ENCODE assay signal across 1 cellular context in the genomic region with DNA sequence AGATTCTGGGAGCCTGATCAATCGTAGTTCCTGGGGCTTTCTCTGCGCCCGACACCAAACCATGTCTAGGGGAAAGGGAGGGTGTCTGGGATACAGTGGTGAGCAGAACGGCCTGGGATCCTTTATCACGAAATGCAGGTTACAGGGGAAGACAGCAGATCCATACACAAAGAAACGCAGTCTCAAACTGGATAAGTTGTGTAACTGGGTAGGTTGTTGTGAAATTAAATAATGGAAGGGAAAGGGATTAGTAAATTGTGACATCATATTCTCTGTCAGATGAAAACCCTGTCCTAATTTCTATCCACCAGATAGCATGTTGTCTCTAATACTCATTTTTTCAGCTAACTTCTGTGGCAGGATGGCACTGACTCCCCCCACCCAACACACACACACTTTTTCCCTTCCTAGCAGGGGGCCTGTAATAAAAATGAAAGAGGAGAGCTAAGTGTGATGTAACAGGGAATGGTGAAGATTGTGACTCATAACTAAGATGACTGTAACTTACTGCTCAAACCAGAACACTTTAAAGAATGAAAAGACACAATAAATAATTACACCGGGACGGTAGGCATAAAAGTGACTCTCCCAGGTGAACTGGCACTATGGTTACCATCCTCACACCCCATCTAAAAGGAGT.
TF ChIP-seq lines count a peak whose summit lies in the region.

No MANE protein-coding gene starts in this region.

TF ChIP-seq in HEK293, 187 proteins besides CTCF, POLR2A, EP300 and RAD21 (continued from another document and continues in another):
- TF ChIP-seq, protein P1, sequence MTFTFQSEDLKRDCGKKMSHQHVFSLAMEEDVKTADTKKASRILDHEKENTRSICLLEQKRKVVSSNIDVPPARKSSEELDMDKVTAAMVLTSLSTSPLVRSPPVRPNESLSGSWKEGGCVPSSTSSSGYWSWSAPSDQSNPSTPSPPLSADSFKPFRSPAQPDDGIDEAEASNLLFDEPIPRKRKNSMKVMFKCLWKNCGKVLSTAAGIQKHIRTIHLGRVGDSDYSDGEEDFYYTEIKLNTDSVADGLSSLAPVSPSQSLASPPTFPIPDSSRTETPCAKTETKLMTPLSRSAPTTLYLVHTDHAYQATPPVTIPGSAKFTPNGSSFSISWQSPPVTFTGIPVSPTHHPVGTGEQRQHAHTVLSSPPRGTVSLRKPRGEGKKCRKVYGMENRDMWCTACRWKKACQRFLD (tag by site-specific recombination; IDR thresholded peaks at IDR 0.05): no peak
- peak; percentile 84 for TF ChIP-seq ZBTB21 (tag by site-specific recombination; IDR thresholded peaks at IDR 0.05)
- peak; percentile 66; the same call in 1 of the 2 replicates for TF ChIP-seq ZNF600 (tag by site-specific recombination; IDR thresholded peaks at IDR 0.05)
- 0 out of 2 replicates have a peak, but pooled peaks have one; percentile 3 for TF ChIP-seq SP2 (tag by site-specific recombination; IDR thresholded peaks at IDR 0.05)
- peak; percentile 3 for TF ChIP-seq ZNF335 (tag by site-specific recombination; conservative IDR thresholded peaks at IDR 0.05)
- TF ChIP-seq, protein P2, sequence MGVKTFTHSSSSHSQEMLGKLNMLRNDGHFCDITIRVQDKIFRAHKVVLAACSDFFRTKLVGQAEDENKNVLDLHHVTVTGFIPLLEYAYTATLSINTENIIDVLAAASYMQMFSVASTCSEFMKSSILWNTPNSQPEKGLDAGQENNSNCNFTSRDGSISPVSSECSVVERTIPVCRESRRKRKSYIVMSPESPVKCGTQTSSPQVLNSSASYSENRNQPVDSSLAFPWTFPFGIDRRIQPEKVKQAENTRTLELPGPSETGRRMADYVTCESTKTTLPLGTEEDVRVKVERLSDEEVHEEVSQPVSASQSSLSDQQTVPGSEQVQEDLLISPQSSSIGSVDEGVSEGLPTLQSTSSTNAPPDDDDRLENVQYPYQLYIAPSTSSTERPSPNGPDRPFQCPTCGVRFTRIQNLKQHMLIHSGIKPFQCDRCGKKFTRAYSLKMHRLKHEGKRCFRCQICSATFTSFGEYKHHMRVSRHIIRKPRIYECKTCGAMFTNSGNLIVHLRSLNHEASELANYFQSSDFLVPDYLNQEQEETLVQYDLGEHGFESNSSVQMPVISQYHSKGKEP (tag by site-specific recombination; IDR thresholded peaks at IDR 0.05): peak; percentile 29; the same call in 1 of the 2 replicates
- no peak for TF ChIP-seq ZNF792 (tag by site-specific recombination; IDR thresholded peaks at IDR 0.05)
- TF ChIP-seq, protein P3, sequence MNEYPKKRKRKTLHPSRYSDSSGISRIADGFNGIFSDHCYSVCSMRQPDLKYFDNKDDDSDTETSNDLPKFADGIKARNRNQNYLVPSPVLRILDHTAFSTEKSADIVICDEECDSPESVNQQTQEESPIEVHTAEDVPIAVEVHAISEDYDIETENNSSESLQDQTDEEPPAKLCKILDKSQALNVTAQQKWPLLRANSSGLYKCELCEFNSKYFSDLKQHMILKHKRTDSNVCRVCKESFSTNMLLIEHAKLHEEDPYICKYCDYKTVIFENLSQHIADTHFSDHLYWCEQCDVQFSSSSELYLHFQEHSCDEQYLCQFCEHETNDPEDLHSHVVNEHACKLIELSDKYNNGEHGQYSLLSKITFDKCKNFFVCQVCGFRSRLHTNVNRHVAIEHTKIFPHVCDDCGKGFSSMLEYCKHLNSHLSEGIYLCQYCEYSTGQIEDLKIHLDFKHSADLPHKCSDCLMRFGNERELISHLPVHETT (tag by site-specific recombination; IDR thresholded peaks at IDR 0.05): peak; percentile 43; the same call in 1 of the 2 replicates
- TF ChIP-seq ZNF776 (tag by site-specific recombination; IDR thresholded peaks at IDR 0.05; ENCODE audit: borderline replicate concordance): no peak
- 0 out of 2 replicates have a peak, but pooled peaks have one; percentile 9 for TF ChIP-seq ZBTB8A (tag by site-specific recombination; IDR thresholded peaks at IDR 0.05)
- peak; percentile 38; the same call in 1 of the 2 replicates for TF ChIP-seq KLF8 (tag by site-specific recombination; IDR thresholded peaks at IDR 0.05)
- 0 out of 2 replicates have a peak, but pooled peaks have one; percentile 49 for TF ChIP-seq ZSCAN30 (tag by site-specific recombination; IDR thresholded peaks at IDR 0.05)
- no peak for TF ChIP-seq GLI4 (tag by site-specific recombination; IDR thresholded peaks at IDR 0.05)
- peak; percentile 57 for TF ChIP-seq BCL11A (tag by site-specific recombination; IDR thresholded peaks at IDR 0.05; ENCODE audit: low read depth)
- TF ChIP-seq, protein P4, sequence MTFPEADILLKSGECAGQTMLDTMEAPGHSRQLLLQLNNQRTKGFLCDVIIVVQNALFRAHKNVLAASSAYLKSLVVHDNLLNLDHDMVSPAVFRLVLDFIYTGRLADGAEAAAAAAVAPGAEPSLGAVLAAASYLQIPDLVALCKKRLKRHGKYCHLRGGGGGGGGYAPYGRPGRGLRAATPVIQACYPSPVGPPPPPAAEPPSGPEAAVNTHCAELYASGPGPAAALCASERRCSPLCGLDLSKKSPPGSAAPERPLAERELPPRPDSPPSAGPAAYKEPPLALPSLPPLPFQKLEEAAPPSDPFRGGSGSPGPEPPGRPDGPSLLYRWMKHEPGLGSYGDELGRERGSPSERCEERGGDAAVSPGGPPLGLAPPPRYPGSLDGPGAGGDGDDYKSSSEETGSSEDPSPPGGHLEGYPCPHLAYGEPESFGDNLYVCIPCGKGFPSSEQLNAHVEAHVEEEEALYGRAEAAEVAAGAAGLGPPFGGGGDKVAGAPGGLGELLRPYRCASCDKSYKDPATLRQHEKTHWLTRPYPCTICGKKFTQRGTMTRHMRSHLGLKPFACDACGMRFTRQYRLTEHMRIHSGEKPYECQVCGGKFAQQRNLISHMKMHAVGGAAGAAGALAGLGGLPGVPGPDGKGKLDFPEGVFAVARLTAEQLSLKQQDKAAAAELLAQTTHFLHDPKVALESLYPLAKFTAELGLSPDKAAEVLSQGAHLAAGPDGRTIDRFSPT (tag by site-specific recombination; IDR thresholded peaks at IDR 0.05): peak; percentile 97
- no peak for TF ChIP-seq ZNF623 (tag by site-specific recombination; IDR thresholded peaks at IDR 0.05)
- peak; percentile 46; the same call in 1 of the 2 replicates for TF ChIP-seq FEZF1 (tag by site-specific recombination; IDR thresholded peaks at IDR 0.05)
- peak; percentile 96 for TF ChIP-seq ZBTB17 (tag by site-specific recombination; IDR thresholded peaks at IDR 0.05)
- peak; percentile 99 for TF ChIP-seq ZBTB20 (tag by site-specific recombination; IDR thresholded peaks at IDR 0.05)
- TF ChIP-seq, protein P5, sequence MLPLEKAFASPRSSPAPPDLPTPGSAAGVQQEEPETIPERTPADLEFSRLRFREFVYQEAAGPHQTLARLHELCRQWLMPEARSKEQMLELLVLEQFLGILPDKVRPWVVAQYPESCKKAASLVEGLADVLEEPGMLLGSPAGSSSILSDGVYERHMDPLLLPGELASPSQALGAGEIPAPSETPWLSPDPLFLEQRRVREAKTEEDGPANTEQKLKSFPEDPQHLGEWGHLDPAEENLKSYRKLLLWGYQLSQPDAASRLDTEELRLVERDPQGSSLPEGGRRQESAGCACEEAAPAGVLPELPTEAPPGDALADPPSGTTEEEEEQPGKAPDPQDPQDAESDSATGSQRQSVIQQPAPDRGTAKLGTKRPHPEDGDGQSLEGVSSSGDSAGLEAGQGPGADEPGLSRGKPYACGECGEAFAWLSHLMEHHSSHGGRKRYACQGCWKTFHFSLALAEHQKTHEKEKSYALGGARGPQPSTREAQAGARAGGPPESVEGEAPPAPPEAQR (tag by site-specific recombination; IDR thresholded peaks at IDR 0.05): no peak
- peak; percentile 62 for TF ChIP-seq ZEB2 (tag by site-specific recombination; IDR thresholded peaks at IDR 0.05)
- TF ChIP-seq, protein P6, sequence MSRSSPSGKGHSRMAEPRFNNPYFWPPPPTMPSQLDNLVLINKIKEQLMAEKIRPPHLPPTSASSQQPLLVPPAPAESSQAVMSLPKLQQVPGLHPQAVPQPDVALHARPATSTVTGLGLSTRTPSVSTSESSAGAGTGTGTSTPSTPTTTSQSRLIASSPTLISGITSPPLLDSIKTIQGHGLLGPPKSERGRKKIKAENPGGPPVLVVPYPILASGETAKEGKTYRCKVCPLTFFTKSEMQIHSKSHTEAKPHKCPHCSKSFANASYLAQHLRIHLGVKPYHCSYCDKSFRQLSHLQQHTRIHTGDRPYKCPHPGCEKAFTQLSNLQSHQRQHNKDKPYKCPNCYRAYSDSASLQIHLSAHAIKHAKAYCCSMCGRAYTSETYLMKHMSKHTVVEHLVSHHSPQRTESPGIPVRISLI (tag by site-specific recombination; IDR thresholded peaks at IDR 0.05): peak; percentile 82
- TF ChIP-seq, protein P7, sequence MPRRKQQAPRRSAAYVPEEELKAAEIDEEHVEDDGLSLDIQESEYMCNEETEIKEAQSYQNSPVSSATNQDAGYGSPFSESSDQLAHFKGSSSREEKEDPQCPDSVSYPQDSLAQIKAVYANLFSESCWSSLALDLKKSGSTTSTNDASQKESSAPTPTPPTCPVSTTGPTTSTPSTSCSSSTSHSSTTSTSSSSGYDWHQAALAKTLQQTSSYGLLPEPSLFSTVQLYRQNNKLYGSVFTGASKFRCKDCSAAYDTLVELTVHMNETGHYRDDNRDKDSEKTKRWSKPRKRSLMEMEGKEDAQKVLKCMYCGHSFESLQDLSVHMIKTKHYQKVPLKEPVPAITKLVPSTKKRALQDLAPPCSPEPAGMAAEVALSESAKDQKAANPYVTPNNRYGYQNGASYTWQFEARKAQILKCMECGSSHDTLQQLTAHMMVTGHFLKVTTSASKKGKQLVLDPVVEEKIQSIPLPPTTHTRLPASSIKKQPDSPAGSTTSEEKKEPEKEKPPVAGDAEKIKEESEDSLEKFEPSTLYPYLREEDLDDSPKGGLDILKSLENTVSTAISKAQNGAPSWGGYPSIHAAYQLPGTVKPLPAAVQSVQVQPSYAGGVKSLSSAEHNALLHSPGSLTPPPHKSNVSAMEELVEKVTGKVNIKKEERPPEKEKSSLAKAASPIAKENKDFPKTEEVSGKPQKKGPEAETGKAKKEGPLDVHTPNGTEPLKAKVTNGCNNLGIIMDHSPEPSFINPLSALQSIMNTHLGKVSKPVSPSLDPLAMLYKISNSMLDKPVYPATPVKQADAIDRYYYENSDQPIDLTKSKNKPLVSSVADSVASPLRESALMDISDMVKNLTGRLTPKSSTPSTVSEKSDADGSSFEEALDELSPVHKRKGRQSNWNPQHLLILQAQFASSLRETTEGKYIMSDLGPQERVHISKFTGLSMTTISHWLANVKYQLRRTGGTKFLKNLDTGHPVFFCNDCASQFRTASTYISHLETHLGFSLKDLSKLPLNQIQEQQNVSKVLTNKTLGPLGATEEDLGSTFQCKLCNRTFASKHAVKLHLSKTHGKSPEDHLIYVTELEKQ (tag by site-specific recombination; IDR thresholded peaks at IDR 0.05; ENCODE audit: borderline replicate concordance): peak; percentile 56; the same call in 1 of the 2 replicates
- TF ChIP-seq, protein P8, sequence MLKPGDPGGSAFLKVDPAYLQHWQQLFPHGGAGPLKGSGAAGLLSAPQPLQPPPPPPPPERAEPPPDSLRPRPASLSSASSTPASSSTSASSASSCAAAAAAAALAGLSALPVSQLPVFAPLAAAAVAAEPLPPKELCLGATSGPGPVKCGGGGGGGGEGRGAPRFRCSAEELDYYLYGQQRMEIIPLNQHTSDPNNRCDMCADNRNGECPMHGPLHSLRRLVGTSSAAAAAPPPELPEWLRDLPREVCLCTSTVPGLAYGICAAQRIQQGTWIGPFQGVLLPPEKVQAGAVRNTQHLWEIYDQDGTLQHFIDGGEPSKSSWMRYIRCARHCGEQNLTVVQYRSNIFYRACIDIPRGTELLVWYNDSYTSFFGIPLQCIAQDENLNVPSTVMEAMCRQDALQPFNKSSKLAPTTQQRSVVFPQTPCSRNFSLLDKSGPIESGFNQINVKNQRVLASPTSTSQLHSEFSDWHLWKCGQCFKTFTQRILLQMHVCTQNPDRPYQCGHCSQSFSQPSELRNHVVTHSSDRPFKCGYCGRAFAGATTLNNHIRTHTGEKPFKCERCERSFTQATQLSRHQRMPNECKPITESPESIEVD (tag by site-specific recombination; IDR thresholded peaks at IDR 0.05): peak; percentile 79
- TF ChIP-seq ZNF366 (tag by site-specific recombination; conservative IDR thresholded peaks at IDR 0.05): peak; percentile 69
- TF ChIP-seq BCL11B (tag by site-specific recombination; IDR thresholded peaks at IDR 0.05; ENCODE audit: low read depth): no peak
- TF ChIP-seq, protein P9, sequence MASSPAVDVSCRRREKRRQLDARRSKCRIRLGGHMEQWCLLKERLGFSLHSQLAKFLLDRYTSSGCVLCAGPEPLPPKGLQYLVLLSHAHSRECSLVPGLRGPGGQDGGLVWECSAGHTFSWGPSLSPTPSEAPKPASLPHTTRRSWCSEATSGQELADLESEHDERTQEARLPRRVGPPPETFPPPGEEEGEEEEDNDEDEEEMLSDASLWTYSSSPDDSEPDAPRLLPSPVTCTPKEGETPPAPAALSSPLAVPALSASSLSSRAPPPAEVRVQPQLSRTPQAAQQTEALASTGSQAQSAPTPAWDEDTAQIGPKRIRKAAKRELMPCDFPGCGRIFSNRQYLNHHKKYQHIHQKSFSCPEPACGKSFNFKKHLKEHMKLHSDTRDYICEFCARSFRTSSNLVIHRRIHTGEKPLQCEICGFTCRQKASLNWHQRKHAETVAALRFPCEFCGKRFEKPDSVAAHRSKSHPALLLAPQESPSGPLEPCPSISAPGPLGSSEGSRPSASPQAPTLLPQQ (tag by site-specific recombination; IDR thresholded peaks at IDR 0.05): peak; percentile 15; the same call in 1 of the 2 replicates
- no peak for TF ChIP-seq ZNF555 (tag by site-specific recombination; conservative IDR thresholded peaks at IDR 0.05)
- TF ChIP-seq, protein P10, sequence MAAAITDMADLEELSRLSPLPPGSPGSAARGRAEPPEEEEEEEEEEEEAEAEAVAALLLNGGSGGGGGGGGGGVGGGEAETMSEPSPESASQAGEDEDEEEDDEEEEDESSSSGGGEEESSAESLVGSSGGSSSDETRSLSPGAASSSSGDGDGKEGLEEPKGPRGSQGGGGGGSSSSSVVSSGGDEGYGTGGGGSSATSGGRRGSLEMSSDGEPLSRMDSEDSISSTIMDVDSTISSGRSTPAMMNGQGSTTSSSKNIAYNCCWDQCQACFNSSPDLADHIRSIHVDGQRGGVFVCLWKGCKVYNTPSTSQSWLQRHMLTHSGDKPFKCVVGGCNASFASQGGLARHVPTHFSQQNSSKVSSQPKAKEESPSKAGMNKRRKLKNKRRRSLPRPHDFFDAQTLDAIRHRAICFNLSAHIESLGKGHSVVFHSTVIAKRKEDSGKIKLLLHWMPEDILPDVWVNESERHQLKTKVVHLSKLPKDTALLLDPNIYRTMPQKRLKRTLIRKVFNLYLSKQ (tag by site-specific recombination; IDR thresholded peaks at IDR 0.05; ENCODE audit: borderline replicate concordance): no peak
- TF ChIP-seq, protein P11, sequence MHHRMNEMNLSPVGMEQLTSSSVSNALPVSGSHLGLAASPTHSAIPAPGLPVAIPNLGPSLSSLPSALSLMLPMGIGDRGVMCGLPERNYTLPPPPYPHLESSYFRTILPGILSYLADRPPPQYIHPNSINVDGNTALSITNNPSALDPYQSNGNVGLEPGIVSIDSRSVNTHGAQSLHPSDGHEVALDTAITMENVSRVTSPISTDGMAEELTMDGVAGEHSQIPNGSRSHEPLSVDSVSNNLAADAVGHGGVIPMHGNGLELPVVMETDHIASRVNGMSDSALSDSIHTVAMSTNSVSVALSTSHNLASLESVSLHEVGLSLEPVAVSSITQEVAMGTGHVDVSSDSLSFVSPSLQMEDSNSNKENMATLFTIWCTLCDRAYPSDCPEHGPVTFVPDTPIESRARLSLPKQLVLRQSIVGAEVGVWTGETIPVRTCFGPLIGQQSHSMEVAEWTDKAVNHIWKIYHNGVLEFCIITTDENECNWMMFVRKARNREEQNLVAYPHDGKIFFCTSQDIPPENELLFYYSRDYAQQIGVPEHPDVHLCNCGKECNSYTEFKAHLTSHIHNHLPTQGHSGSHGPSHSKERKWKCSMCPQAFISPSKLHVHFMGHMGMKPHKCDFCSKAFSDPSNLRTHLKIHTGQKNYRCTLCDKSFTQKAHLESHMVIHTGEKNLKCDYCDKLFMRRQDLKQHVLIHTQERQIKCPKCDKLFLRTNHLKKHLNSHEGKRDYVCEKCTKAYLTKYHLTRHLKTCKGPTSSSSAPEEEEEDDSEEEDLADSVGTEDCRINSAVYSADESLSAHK (tag by site-specific recombination; IDR thresholded peaks at IDR 0.05): peak; percentile 43; the same call in 1 of the 2 replicates
